Comparison of ENCODE assay signal across 9 cellular contexts in the genomic region with DNA sequence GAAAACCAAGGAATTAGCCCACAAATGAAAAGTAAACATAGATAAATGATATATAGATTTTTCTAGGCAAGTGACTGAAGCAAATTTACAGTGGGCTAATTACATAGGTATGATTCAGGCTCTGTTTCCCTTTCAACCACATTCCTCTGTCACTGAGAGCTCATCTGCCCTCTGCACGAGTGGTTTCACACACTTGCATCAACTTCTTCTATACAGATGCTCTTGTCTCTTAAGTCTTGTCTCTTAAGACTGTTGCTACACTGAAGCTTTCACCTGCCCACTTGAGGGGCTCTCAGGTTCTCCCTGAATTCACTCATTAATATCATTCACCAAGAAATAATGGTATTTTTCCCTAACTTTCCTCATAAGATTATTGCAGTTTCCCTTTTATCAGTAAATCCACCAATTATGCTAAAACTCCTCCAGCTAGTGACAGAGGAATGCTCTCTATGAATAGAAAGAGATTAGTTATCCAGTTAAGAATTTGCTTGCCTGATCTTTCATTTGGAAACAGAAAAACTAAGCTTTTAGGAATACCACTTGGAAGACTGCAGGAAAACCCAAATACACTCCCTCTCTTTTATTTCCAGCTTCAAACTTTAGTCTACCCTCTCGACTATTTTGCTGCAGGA.
DNase-seq lines count a peak whose midpoint lies in the region; ATAC-seq and TF ChIP-seq lines count a peak whose summit lies in the region.
"Had no signal": no experiment of that assay in that cellular context is flagged by ENCODE, and none has a peak within 500 bp of the region (broad histone marks: within the 10 kb centered on the region; RNA-seq: fewer than 3 reads in every experiment).

No MANE protein-coding gene starts in this region.

- DNase-seq in epithelial cell of prostate (ENCODE audit: low read depth, low spot score) = no peak
- DNase-seq in NCI-H1417 treated with DMSO at 0.1 percent for 48 hours (lab: John Stamatoyannopoulos, UW) = no peak
- DNase-seq in cerebellar nuclear complex (lab: John Stamatoyannopoulos, UW) = no peak
- no peak for DNase-seq in D341Med (ENCODE audit: low spot score)
- DNase-seq in osteocyte (ENCODE audit: extremely low spot score, unreplicated experiment) = no peak
- DNase-seq: Karpas-422 had no signal

- peak; percentile 90 for ATAC-seq in GM18502 (IDR thresholded peaks at IDR 0.05; ENCODE audit: poor library complexity, unreplicated experiment)
- peak; percentile 95 for ATAC-seq in GM21390 (IDR thresholded peaks at IDR 0.05; ENCODE audit: unreplicated experiment)
- peak; percentile 88 for ATAC-seq in HG03354 (IDR thresholded peaks at IDR 0.05; ENCODE audit: poor library complexity, severe bottlenecking, unreplicated experiment)

- H3K4me1 Mint-ChIP-seq in osteocyte (ENCODE audit: unreplicated experiment) = peaks cover 33% of the 10 kb centered on the region

- H3K27ac ChIP-seq in epithelial cell of prostate = peak overlapping the region; percentile 25

- TF ChIP-seq CTCF in osteocyte (IDR thresholded peaks at IDR 0.05) = no peak

- H3K9me3 Mint-ChIP-seq in osteocyte (ENCODE audit: unreplicated experiment) = peaks cover 10% of the 10 kb centered on the region

- H3K27ac Mint-ChIP-seq in osteocyte (ENCODE audit: unreplicated experiment) = no peak overlapping the region

- no peaks in the 10 kb centered on the region for H3K27me3 Mint-ChIP-seq in osteocyte (ENCODE audit: unreplicated experiment)

- peaks cover 4% of the 10 kb centered on the region for H3K36me3 Mint-ChIP-seq in osteocyte (ENCODE audit: unreplicated experiment)

- no peak overlapping the region for H3K4me3 Mint-ChIP-seq in osteocyte (ENCODE audit: unreplicated experiment)
